8 cellular contexts compared by ENCODE assay signal in genomic region chr15:42207674-42208579, GRCh38. TPM values are rescaled to one million over a fixed set of nuclear protein-coding genes. Genes with fewer than 3 reads are reported as not detected.
DNase-seq lines count a peak whose midpoint lies in the region; ATAC-seq and TF ChIP-seq lines count a peak whose summit lies in the region.

Gene VPS39 (minus strand): TSS chr15:42208304. CDS start chr15:42208153, 151 bp downstream.

- H3K36me3 ChIP-seq in esophagus (ENCODE audit: control insufficient read depth in 2 of 2, insufficient read depth in 2 of 2, low read length in 1 of 2) (peaks cover 5% of the 10 kb centered on the region in 2 donors), mucosa of rectum (ENCODE audit: control insufficient read depth in 2 of 2, insufficient read depth in 2 of 2, low read length in 2 of 2) (peaks cover 21 to 24% of the 10 kb centered on the region in 2 donors)

- H3K27ac ChIP-seq in esophagus (ENCODE audit: low read depth in 2 of 2, low read length in 1 of 2), result peak within 1 kb of the TSS; percentile 69 to 81
- peak within 1 kb of the TSS; percentile 66 to 73 for H3K27ac ChIP-seq in mucosa of rectum (ENCODE audit: low read depth in 2 of 2, low read length in 2 of 2)

- H3K9me3 Mint-ChIP-seq in activated T-cell treated with anti-CD3 and anti-CD28 coated beads, Interleukin-2, amount 50 U/mL, for 24 hours, result no peaks in the 10 kb centered on the region

- 2% methylated on average over 45 of the region's 45 CpGs for WGBS in esophagus, 2 donors

- H3K4me3 Mint-ChIP-seq in activated T-cell treated with anti-CD3 and anti-CD28 coated beads, Interleukin-2, amount 50 U/mL, for 24 hours, result peak within 1 kb of the TSS; percentile 98

- H3K27me3 Mint-ChIP-seq in activated T-cell treated with anti-CD3 and anti-CD28 coated beads, Interleukin-2, amount 50 U/mL, for 24 hours, result no peaks in the 10 kb centered on the region

- peak; percentile 88 for DNase-seq in DMS114 treated with DMSO at 0.1 percent for 48 hours (lab: John Stamatoyannopoulos, UW; ENCODE audit: unreplicated experiment)
- peak; percentile 71 for DNase-seq in Jurkat, Clone E6-1 (ENCODE audit: low read depth, low spot score)
- DNase-seq in activated T-cell treated with anti-CD3 and anti-CD28 coated beads, Interleukin-2, amount 50 U/mL, for 24 hours, result peak; percentile 87
- peak; percentile 59 to 69 for DNase-seq in stimulated activated CD8-positive, alpha-beta memory T cell treated with anti-CD3 and anti-CD28 coated beads, Interleukin-4, amount 100 ng/mL, for 4 hours (ENCODE audit: low read depth in 2 of 2, low spot score in 1 of 2)

- H3K9me3 ChIP-seq in esophagus (ENCODE audit: control insufficient read depth in 2 of 2, insufficient read depth in 1 of 2, low read depth in 1 of 2, low read length in 1 of 2) (no peaks in the 10 kb centered on the region), mucosa of rectum (ENCODE audit: control insufficient read depth in 2 of 2, low read length in 2 of 2) (no peaks in the 10 kb centered on the region)

- ATAC-seq in GM21529 (IDR thresholded peaks at IDR 0.05; ENCODE audit: unreplicated experiment), result peak; percentile 97

- peaks cover 41% of the 10 kb centered on the region for H3K4me1 Mint-ChIP-seq in activated T-cell treated with anti-CD3 and anti-CD28 coated beads, Interleukin-2, amount 50 U/mL, for 24 hours (ENCODE audit: low read depth)

- peaks cover 74% of the 10 kb centered on the region for H3K36me3 Mint-ChIP-seq in activated T-cell treated with anti-CD3 and anti-CD28 coated beads, Interleukin-2, amount 50 U/mL, for 24 hours (ENCODE audit: low read depth)

- peak within 1 kb of the TSS; percentile 87 for H3K4me3 ChIP-seq in Jurkat, Clone E6-1 (ENCODE audit: low read length)
- H3K4me3 ChIP-seq in esophagus (ENCODE audit: low read depth in 1 of 2, low read length in 2 of 2) (peak within 1 kb of the TSS; percentile 78 to 90), mucosa of rectum (ENCODE audit: low read length in 2 of 2) (peak within 1 kb of the TSS; percentile 96 to 99)

- peak within 1 kb of the TSS; percentile 98 for H3K27ac Mint-ChIP-seq in activated T-cell treated with anti-CD3 and anti-CD28 coated beads, Interleukin-2, amount 50 U/mL, for 24 hours

- H3K27me3 ChIP-seq in esophagus (ENCODE audit: control insufficient read depth in 1 of 2, insufficient read depth in 2 of 2, low read length in 2 of 2) (no peaks in the 10 kb centered on the region), mucosa of rectum (ENCODE audit: control insufficient read depth in 2 of 2, insufficient read depth in 2 of 2, low read length in 2 of 2) (no peaks in the 10 kb centered on the region)

- H3K9ac ChIP-seq in mucosa of rectum (ENCODE audit: low read depth in 1 of 2, low read length in 2 of 2), result peak within 1 kb of the TSS; percentile 90 to 97

- H3K4me1 ChIP-seq in esophagus (ENCODE audit: control insufficient read depth in 2 of 2, insufficient read depth in 2 of 2, low read length in 1 of 2), result peaks cover 0 to 3% of the 10 kb centered on the region in 2 donors
- peaks cover 9 to 11% of the 10 kb centered on the region in 2 donors for H3K4me1 ChIP-seq in mucosa of rectum (ENCODE audit: control insufficient read depth in 2 of 2, insufficient read depth in 2 of 2, low read length in 2 of 2)

TF ChIP-seq in PFSK-1, 5 proteins besides CTCF, POLR2A, EP300 and RAD21:
- peak; percentile 47 for TF ChIP-seq FOXP2 (optimal IDR thresholded peaks at IDR 0.05; ENCODE audit: borderline replicate concordance, extremely low read depth, extremely low read length, insufficient read depth)
- no peak for TF ChIP-seq REST (IDR thresholded peaks at IDR 0.05; ENCODE audit: insufficient read depth in 1 of 2, low read depth in 2 of 2, low read length in 2 of 2)
- no peak for TF ChIP-seq SIN3A (IDR thresholded peaks at IDR 0.05; ENCODE audit: borderline replicate concordance, insufficient read depth, low read length)
- TF ChIP-seq TAF1 (IDR thresholded peaks at IDR 0.05; ENCODE audit: borderline replicate concordance, insufficient read depth, low read length), result peak; percentile 49; the same call in 1 of the 2 replicates
- TF ChIP-seq POLR2AphosphoS5 (IDR thresholded peaks at IDR 0.05; ENCODE audit: low read depth, low read length), result peak; percentile 83; the same call in 1 of the 2 replicates

RNA-seq across cellular contexts. Expression of gene VPS39, which starts in this region (rescaled TPM):
- polyA plus RNA-seq in Jurkat, Clone E6-1 (2012; ENCODE audit: insufficient read depth, insufficient read length), result 35.1 TPM
- polyA plus RNA-seq in PFSK-1 (2012; ENCODE audit: insufficient read length, low read depth), result 36.7 TPM
- 10 to 100 TPM; 20.7 to 31.7 TPM for polyA plus RNA-seq in esophagus

Comparison
In these comparisons a context has a peak if more than half of its experiments do, and no peak if none do; other contexts are left out.
1. Peak in every context shown above with its lines: DNase-seq, ATAC-seq, H3K4me3 ChIP-seq and H3K27ac ChIP-seq.